In genomic region chr9:137423810-137424291, GRCh38 we compare ENCODE assay signal across 8 cellular contexts. TPM values are rescaled to one million over a fixed set of nuclear protein-coding genes. Genes with fewer than 3 reads are reported as not detected.
DNase-seq lines count a peak whose midpoint lies in the region; ATAC-seq and TF ChIP-seq lines count a peak whose summit lies in the region.

No MANE protein-coding gene starts in this region.

- no peaks in the 10 kb centered on the region for H3K79me1 ChIP-seq in H9 (ENCODE audit: insufficient read depth, low read depth, low read length, poor library complexity, severe bottlenecking)

- CTCF ChIA-PET in activated B cell treated with CpG ODN at 0.5 μM for 24 hours (lab: Charles Lee): interaction anchor here (1.5 to 1.7 kb wide), 2 partner anchors 20 to 137 kb away, joined by 4 to 8 read pairs; no protein-coding TSS in a partner anchor

- H3K36me3 Mint-ChIP-seq in H9 (ENCODE audit: insufficient read depth in 1 of 3, low read depth in 3 of 3): no peaks in the 10 kb centered on the region
- H3K36me3 Mint-ChIP-seq in activated B cell treated with CpG ODN at 0.5 μM for 24 hours (ENCODE audit: low read depth): peaks cover 2% of the 10 kb centered on the region

- no peak overlapping the region for H3K4ac ChIP-seq in H9 (ENCODE audit: low read depth, low read length)

- H3K9me3 Mint-ChIP-seq in H9: no peaks in the 10 kb centered on the region
- no peaks in the 10 kb centered on the region for H3K9me3 Mint-ChIP-seq in activated B cell treated with CpG ODN at 0.5 μM for 24 hours
- H3K9me3 Mint-ChIP-seq in stimulated activated naive CD8-positive, alpha-beta T cell treated with anti-CD3 and anti-CD28 coated beads, Interleukin-15, amount 100 ng/mL, for 72 hours: no peaks in the 10 kb centered on the region

- H3K27ac ChIP-seq in BLaER1: peak overlapping the region; percentile 72
- H3K27ac ChIP-seq in H9 (ENCODE audit: insufficient read length, low read depth, low read length): no peak overlapping the region

- POLR2A ChIA-PET in activated B cell treated with CpG ODN at 0.5 μM for 24 hours (lab: Charles Lee): interaction anchor here (0.5 to 2.1 kb wide), 3 partner anchors 36 to 129 kb away, joined by 8 to 11 read pairs (median 9); partner anchors contain the start of gene NSMF

- H3K4me3 Mint-ChIP-seq in H9 (peak overlapping the region; percentile 34 to 68; a peak in 3 of 5 replicates), activated B cell treated with CpG ODN at 0.5 μM for 24 hours (peak overlapping the region; percentile 64)
- H3K4me3 Mint-ChIP-seq in stimulated activated naive CD8-positive, alpha-beta T cell treated with anti-CD3 and anti-CD28 coated beads, Interleukin-15, amount 100 ng/mL, for 72 hours: peak overlapping the region; percentile 37 to 56

- no peak for DNase-seq in H9
- DNase-seq in activated B cell treated with CpG ODN at 0.5 μM for 24 hours: no peak
- no peak for DNase-seq in stimulated activated naive CD8-positive, alpha-beta T cell treated with anti-CD3 and anti-CD28 coated beads, Interleukin-15, amount 100 ng/mL, for 72 hours

- peak overlapping the region; percentile 93 for H3K4me3 ChIP-seq in BLaER1
- peak overlapping the region; percentile 49 for H3K4me3 ChIP-seq in iPS-15b (ENCODE audit: low read depth, low read length)

- H3K27me3 Mint-ChIP-seq in H9 (ENCODE audit: low read depth) (peaks cover 10% of the 10 kb centered on the region), activated B cell treated with CpG ODN at 0.5 μM for 24 hours (no peaks in the 10 kb centered on the region)
- H3K27me3 Mint-ChIP-seq in stimulated activated naive CD8-positive, alpha-beta T cell treated with anti-CD3 and anti-CD28 coated beads, Interleukin-15, amount 100 ng/mL, for 72 hours: no peaks in the 10 kb centered on the region

- H3K36me3 ChIP-seq in BLaER1 (no peaks in the 10 kb centered on the region), iPS-15b (ENCODE audit: control insufficient read depth, insufficient read depth, low read length) (no peaks in the 10 kb centered on the region)

- no peaks in the 10 kb centered on the region for H3K79me2 ChIP-seq in H9 (ENCODE audit: insufficient read depth, low read length)

- peaks cover 11% of the 10 kb centered on the region for H3K23me2 ChIP-seq in H9 (ENCODE audit: insufficient read length, low read depth, low read length, poor library complexity, severe bottlenecking)

- H3K9ac ChIP-seq in BLaER1 (peak overlapping the region; percentile 64), H9 (ENCODE audit: extremely low read depth, insufficient read length, low read length) (no peak overlapping the region), iPS-15b (ENCODE audit: low read depth, low read length) (peak overlapping the region; percentile 37)

- WGBS in H9 (ENCODE audit: extremely low coverage, insufficient read length, low lambda C conversion rate): no CpG with 5 or more reads among the region's 39 CpGs

- H3K14ac ChIP-seq in H9 (ENCODE audit: insufficient read depth, low read length): no peak overlapping the region; the same call in 1 of the 2 replicates

- no peak overlapping the region for H3K56ac ChIP-seq in H9 (ENCODE audit: insufficient read length, low read depth, low read length)

- H3T11ph ChIP-seq in H9 (ENCODE audit: low read length): no peak overlapping the region

- no peak overlapping the region for H3K23ac ChIP-seq in H9 (ENCODE audit: insufficient read length, low read depth, low read length)

- peak overlapping the region; percentile 91 for H3K4me2 ChIP-seq in BLaER1
- H3K4me2 ChIP-seq in H9 (ENCODE audit: insufficient read depth, insufficient read length, low read length): peak overlapping the region; percentile 39

- H2AK5ac ChIP-seq in H9 (ENCODE audit: insufficient read length, low read length): no peak overlapping the region

- no peak overlapping the region for H2BK12ac ChIP-seq in H9 (ENCODE audit: insufficient read length, low read depth, low read length)

- no peak overlapping the region for H2BK15ac ChIP-seq in H9 (ENCODE audit: low read depth, low read length)

- H3K4me1 Mint-ChIP-seq in H9 (peaks cover 5 to 7% of the 10 kb centered on the region in 2 experiments), activated B cell treated with CpG ODN at 0.5 μM for 24 hours (peaks cover 15% of the 10 kb centered on the region)
- H3K4me1 Mint-ChIP-seq in stimulated activated naive CD8-positive, alpha-beta T cell treated with anti-CD3 and anti-CD28 coated beads, Interleukin-15, amount 100 ng/mL, for 72 hours: peaks cover 6% of the 10 kb centered on the region

- no peaks in the 10 kb centered on the region for H4K20me1 ChIP-seq in BLaER1
- H4K20me1 ChIP-seq in H9 (ENCODE audit: control insufficient read depth, insufficient read depth, insufficient read length): no peaks in the 10 kb centered on the region

- peaks cover 79% of the 10 kb centered on the region for H3K4me1 ChIP-seq in BLaER1
- no peaks in the 10 kb centered on the region for H3K4me1 ChIP-seq in H9 (ENCODE audit: insufficient read depth, low read length)
- no peaks in the 10 kb centered on the region for H3K4me1 ChIP-seq in iPS-15b (ENCODE audit: control insufficient read depth, insufficient read depth, low read length)

- H3K9me3 ChIP-seq in BLaER1: no peaks in the 10 kb centered on the region
- no peaks in the 10 kb centered on the region for H3K9me3 ChIP-seq in H9 (ENCODE audit: control insufficient read depth, low read depth, low read length)
- H3K9me3 ChIP-seq in iPS-15b (ENCODE audit: control insufficient read depth, insufficient read depth, low read length): no peaks in the 10 kb centered on the region

- H4K5ac ChIP-seq in H9 (ENCODE audit: insufficient read length, low read depth, low read length): no peak overlapping the region

- no peak for TF ChIP-seq CTCF in H9 (conservative IDR thresholded peaks at IDR 0.05)
- no peak for TF ChIP-seq CTCF in activated B cell treated with CpG ODN at 0.5 μM for 24 hours (IDR thresholded peaks at IDR 0.05)

- ATAC-seq in activated B cell treated with CpG ODN at 0.5 μM for 24 hours (ENCODE audit: low read depth): no peak
- ATAC-seq in stimulated activated naive CD8-positive, alpha-beta T cell treated with anti-CD3 and anti-CD28 coated beads, Interleukin-15, amount 100 ng/mL, for 72 hours: no peak
- no peak for ATAC-seq in GM21526 (IDR thresholded peaks at IDR 0.05; ENCODE audit: low FRiP score, unreplicated experiment)
- ATAC-seq in GM21447 (IDR thresholded peaks at IDR 0.05; ENCODE audit: unreplicated experiment): no peak
- no peak for ATAC-seq in GM18520 (IDR thresholded peaks at IDR 0.05; ENCODE audit: unreplicated experiment)

- no peak overlapping the region for H3K27ac Mint-ChIP-seq in H9
- peak overlapping the region; percentile 4 for H3K27ac Mint-ChIP-seq in activated B cell treated with CpG ODN at 0.5 μM for 24 hours
- H3K27ac Mint-ChIP-seq in stimulated activated naive CD8-positive, alpha-beta T cell treated with anti-CD3 and anti-CD28 coated beads, Interleukin-15, amount 100 ng/mL, for 72 hours: no peak overlapping the region

- H4K8ac ChIP-seq in H9 (replicated peaks; ENCODE audit: insufficient read length, low read depth, low read length): no peak overlapping the region

- no peak overlapping the region for H2BK120ac ChIP-seq in H9 (ENCODE audit: low read depth, low read length, poor library complexity, severe bottlenecking)

- H2AFZ ChIP-seq in H9 (ENCODE audit: low read length): no peak overlapping the region

- no peak overlapping the region for H3K18ac ChIP-seq in H9 (ENCODE audit: insufficient read length, low read depth, low read length)

- H2BK20ac ChIP-seq in H9 (ENCODE audit: low read depth, low read length, poor library complexity, severe bottlenecking): no peak overlapping the region

- intact Hi-C loops in activated B cell treated with CpG ODN at 0.5 μM for 24 hours (cut with micrococcal nuclease): loop anchor here (1.0 to 5.0 kb wide), 6 partner anchors 21 to 337 kb away; partner anchors contain the start of genes MAN1B1, NRARP and TUBB4B

- H4K91ac ChIP-seq in H9 (ENCODE audit: insufficient read length, low read depth, low read length): no peak overlapping the region

- H2BK5ac ChIP-seq in H9 (ENCODE audit: insufficient read length, low read length): no peak overlapping the region

- H3K27me3 ChIP-seq in BLaER1: peaks cover 32% of the 10 kb centered on the region
- no peaks in the 10 kb centered on the region for H3K27me3 ChIP-seq in H9 (ENCODE audit: insufficient read depth, low read length)
- H3K27me3 ChIP-seq in iPS-15b (ENCODE audit: control insufficient read depth, insufficient read depth, low read length): peaks cover 3% of the 10 kb centered on the region

RNA-seq across cellular contexts. Expression of gene NOXA1, which starts 0.7 kb away (rescaled TPM):
- total RNA-seq in H9 (2021) (1.8 and 2.0 TPM in 2 replicates), activated B cell treated with CpG ODN at 0.5 μM for 24 hours (2.6 and 3.9 TPM in 2 replicates)

RNA-seq across cellular contexts. Expression of gene EXD3, which starts 0.9 kb away (rescaled TPM):
- 13.5 and 15.3 TPM in 2 replicates for total RNA-seq in H9 (2021)
- total RNA-seq in activated B cell treated with CpG ODN at 0.5 μM for 24 hours: 8.4 and 12.8 TPM in 2 replicates

RNA-seq across cellular contexts. Expression of gene ENTPD8, which starts 17.3 kb away (rescaled TPM):
- total RNA-seq in H9 (2021) (0.77 and 0.90 TPM in 2 replicates), activated B cell treated with CpG ODN at 0.5 μM for 24 hours (not detected in 2 replicates)

RNA-seq across cellular contexts. Expression of gene NSMF, which starts 35.3 kb away (rescaled TPM):
- total RNA-seq in H9 (2021): 46.3 and 51.0 TPM in 2 replicates
- 22.5 and 24.7 TPM in 2 replicates for total RNA-seq in activated B cell treated with CpG ODN at 0.5 μM for 24 hours
